In genomic region chr18:22169011-22169888, GRCh38 we compare ENCODE assay signal across 8 cellular contexts. TPM values are rescaled to one million over a fixed set of nuclear protein-coding genes. Genes with fewer than 3 reads are reported as not detected.
DNase-seq lines count a peak whose midpoint lies in the region; ATAC-seq lines count a peak whose summit lies in the region.

GATA6 (plus strand) TSS chr18:22169589; CDS start chr18:22171145, 1,556 bp downstream.

- H3K36me3 ChIP-seq in ES-I3 (ENCODE audit: insufficient read depth, low read length) (no peaks in the 10 kb centered on the region), trophoblast cell (ENCODE audit: control insufficient read depth in 1 of 2, insufficient read depth in 2 of 2, low read length in 2 of 2) (no peaks in the 10 kb centered on the region)

- no peak within 1 kb of the TSS for H2AK5ac ChIP-seq in trophoblast cell (ENCODE audit: low read length)

- H3K4me1 ChIP-seq in ES-I3 (ENCODE audit: insufficient read depth, low read length) (peaks cover 4% of the 10 kb centered on the region), trophoblast cell (ENCODE audit: control insufficient read depth in 1 of 2, insufficient read depth in 2 of 2, low read length in 2 of 2) (peaks cover 26 to 30% of the 10 kb centered on the region in 2 experiments)

- H3K4me2 ChIP-seq in trophoblast cell (ENCODE audit: low read length): peak within 1 kb of the TSS; percentile 84

- H4K12ac ChIP-seq in trophoblast cell (ENCODE audit: low read depth, low read length): no peak within 1 kb of the TSS

- no peak within 1 kb of the TSS for H3K14ac ChIP-seq in trophoblast cell (ENCODE audit: low read length)

- no peaks in the 10 kb centered on the region; the same call in 1 of the 2 replicates for H3K9me3 ChIP-seq in ES-I3 (ENCODE audit: control insufficient read depth, insufficient read depth, low read length)
- peaks cover 6% of the 10 kb centered on the region for H3K9me3 ChIP-seq in trophoblast cell (ENCODE audit: insufficient read depth, low read depth, low read length)

- H3K4ac ChIP-seq in trophoblast cell (ENCODE audit: low read depth, low read length): no peak within 1 kb of the TSS

- peak within 1 kb of the TSS; percentile 76 for H3K27ac Mint-ChIP-seq in activated naive CD8-positive, alpha-beta T cell treated with anti-CD3 and anti-CD28 coated beads, Interleukin-2, amount 10 ng/mL, durations not matched to agents 7 days and 5 days

- ATAC-seq in HG03432 (IDR thresholded peaks at IDR 0.05; ENCODE audit: unreplicated experiment) (peak; percentile 53), HG02623 (IDR thresholded peaks at IDR 0.05; ENCODE audit: unreplicated experiment) (no peak)
- ATAC-seq in activated naive CD8-positive, alpha-beta T cell treated with anti-CD3 and anti-CD28 coated beads, Interleukin-2, amount 10 ng/mL, durations not matched to agents 7 days and 5 days (ENCODE audit: low read depth): peak; percentile 53

- peak within 1 kb of the TSS; percentile 47 for H2AFZ ChIP-seq in trophoblast cell (ENCODE audit: insufficient read depth, low read length, poor library complexity)

- no peak within 1 kb of the TSS for H2BK5ac ChIP-seq in trophoblast cell (ENCODE audit: low read depth, low read length, poor library complexity)

- H3K27me3 ChIP-seq in trophoblast cell (ENCODE audit: insufficient read depth, low read length): peaks cover 90% of the 10 kb centered on the region

- no peak within 1 kb of the TSS for H4K8ac ChIP-seq in trophoblast cell (ENCODE audit: low read depth, low read length)

- no peak within 1 kb of the TSS for H4K91ac ChIP-seq in trophoblast cell (ENCODE audit: low read depth, low read length)

- peaks cover 77% of the 10 kb centered on the region for H3K27me3 Mint-ChIP-seq in activated naive CD8-positive, alpha-beta T cell treated with anti-CD3 and anti-CD28 coated beads, Interleukin-2, amount 10 ng/mL, durations not matched to agents 7 days and 5 days

- POLR2A ChIA-PET in activated naive CD8-positive, alpha-beta T cell treated with anti-CD3 and anti-CD28 coated beads, Interleukin-2, amount 10 ng/mL, durations not matched to agents 7 days and 5 days (lab: Charles Lee): no interaction called here

- H2BK12ac ChIP-seq in trophoblast cell (ENCODE audit: low read length): no peak within 1 kb of the TSS

- H3K4me1 Mint-ChIP-seq in activated naive CD8-positive, alpha-beta T cell treated with anti-CD3 and anti-CD28 coated beads, Interleukin-2, amount 10 ng/mL, durations not matched to agents 7 days and 5 days: peaks cover 19% of the 10 kb centered on the region

- H3K18ac ChIP-seq in trophoblast cell (ENCODE audit: low read length): no peak within 1 kb of the TSS

- H3K9me3 Mint-ChIP-seq in activated naive CD8-positive, alpha-beta T cell treated with anti-CD3 and anti-CD28 coated beads, Interleukin-2, amount 10 ng/mL, durations not matched to agents 7 days and 5 days: no peaks in the 10 kb centered on the region

- no peak within 1 kb of the TSS for H3K27ac ChIP-seq in trophoblast cell (ENCODE audit: low read depth, low read length)

- peaks cover 5% of the 10 kb centered on the region for H3K36me3 Mint-ChIP-seq in activated naive CD8-positive, alpha-beta T cell treated with anti-CD3 and anti-CD28 coated beads, Interleukin-2, amount 10 ng/mL, durations not matched to agents 7 days and 5 days

- peaks cover 4% of the 10 kb centered on the region for H3K79me1 ChIP-seq in trophoblast cell (ENCODE audit: low read length)

- WGBS in trophoblast cell (ENCODE audit: extremely low coverage, insufficient coverage, insufficient read length): no CpG with 5 or more reads among the region's 87 CpGs

- peak within 1 kb of the TSS; percentile 68 for H3K4me3 ChIP-seq in trophoblast cell (ENCODE audit: low read depth, low read length)

- DNase-seq in NOMO-1 treated with dmso at 0.1 percent for 144 hours (lab: John Stamatoyannopoulos, UW; ENCODE audit: unreplicated experiment): peak; percentile 51
- DNase-seq in activated naive CD8-positive, alpha-beta T cell treated with anti-CD3 and anti-CD28 coated beads, Interleukin-2, amount 10 ng/mL, durations not matched to agents 7 days and 5 days: peak; percentile 63
- peak; percentile 94 for DNase-seq in cardiac septum (ENCODE audit: low spot score)
- DNase-seq in trophoblast cell: peak; percentile 89 to 94
- no peak for DNase-seq in stimulated activated CD4-positive, alpha-beta T cell treated with anti-CD3 and anti-CD28 coated beads, Interleukin-2, amount 100 ng/mL, for 48 hours

- no peak within 1 kb of the TSS for H3K23ac ChIP-seq in trophoblast cell (ENCODE audit: low read length)

- peak within 1 kb of the TSS; percentile 76; the same call in 1 of the 2 replicates for H3K9ac ChIP-seq in ES-I3 (ENCODE audit: low read depth, low read length)
- no peak within 1 kb of the TSS for H3K9ac ChIP-seq in trophoblast cell (ENCODE audit: low read length)

- H3K4me3 Mint-ChIP-seq in activated naive CD8-positive, alpha-beta T cell treated with anti-CD3 and anti-CD28 coated beads, Interleukin-2, amount 10 ng/mL, durations not matched to agents 7 days and 5 days: peak within 1 kb of the TSS; percentile 83

- intact Hi-C loops in cardiac septum (cut with DNase I): loop anchor here (2.0 to 10.0 kb wide), 8 partner anchors 82 to 536 kb away; partner anchors contain the start of gene MIB1

- H2BK120ac ChIP-seq in trophoblast cell (ENCODE audit: insufficient read depth, low read length, poor library complexity): no peak within 1 kb of the TSS

- no peaks in the 10 kb centered on the region for H3K79me2 ChIP-seq in trophoblast cell (ENCODE audit: control insufficient read depth, insufficient read depth, low read length, poor library complexity)

RNA-seq across cellular contexts. Expression of gene GATA6, which starts in this region (rescaled TPM):
- total RNA-seq in activated naive CD8-positive, alpha-beta T cell treated with anti-CD3 and anti-CD28 coated beads, Interleukin-2, amount 10 ng/mL, durations not matched to agents 7 days and 5 days: under 1 TPM; 0.14 to 0.17 TPM
- 76.2 TPM for total RNA-seq in cardiac septum
- 1.7 and 1.9 TPM in 2 replicates for polyA plus RNA-seq in trophoblast cell (2013)

Comparison
In these comparisons a context has a peak if more than half of its experiments do, and no peak if none do; other contexts are left out.
1. RNA of gene GATA6 (total RNA-seq): 76.2 TPM in cardiac septum (single experiment); 0.14 to 0.17 TPM in activated naive CD8-positive, alpha-beta T cell treated with anti-CD3 and anti-CD28 coated beads, Interleukin-2, amount 10 ng/mL, durations not matched to agents 7 days and 5 days; every median in the first group is over 10 times any median in the second.
2. Peak in DNase-seq and ATAC-seq in activated naive CD8-positive, alpha-beta T cell treated with anti-CD3 and anti-CD28 coated beads, Interleukin-2, amount 10 ng/mL, durations not matched to agents 7 days and 5 days; RNA of the gene not detected or under 1 TPM.
3. DNase-seq: peak in NOMO-1 treated with dmso at 0.1 percent for 144 hours (single experiment), cardiac septum (single experiment) and trophoblast cell (2 of 2); none in stimulated activated CD4-positive, alpha-beta T cell treated with anti-CD3 and anti-CD28 coated beads, Interleukin-2, amount 100 ng/mL, for 48 hours (0 of 2).